8 cellular contexts compared by ENCODE assay signal in genomic region chr22:21952586-21953571, GRCh38. TPM values are rescaled to one million over a fixed set of nuclear protein-coding genes. Genes with fewer than 3 reads are reported as not detected.
DNase-seq lines count a peak whose midpoint lies in the region; ATAC-seq, FAIRE-seq and TF ChIP-seq lines count a peak whose summit lies in the region.

TSS of gene PPM1F (minus strand) at chr22:21952848. CDS start at chr22:21946048, 6,800 bp downstream.

- peak; percentile 90 for TF ChIP-seq CTCF in GM12875 (IDR thresholded peaks at IDR 0.05; ENCODE audit: borderline replicate concordance, insufficient read depth, low read depth, low read length)
- peak; percentile 63 to 91 (median 83) for TF ChIP-seq CTCF in keratinocyte (optimal IDR thresholded peaks at IDR 0.05 in 1 of 3, IDR thresholded peaks at IDR 0.05 in 1 of 3, conservative IDR thresholded peaks at IDR 0.05 in 1 of 3; ENCODE audit: extremely low read depth in 1 of 3, insufficient read depth in 2 of 3, low read length in 3 of 3)

- no peak for FAIRE-seq in keratinocyte (lab: Jason Lieb, UNC)

- H2AFZ ChIP-seq in keratinocyte (ENCODE audit: control insufficient read depth, low read length) = peak within 1 kb of the TSS; percentile 78

- peaks cover 7% of the 10 kb centered on the region for H3K4me1 ChIP-seq in keratinocyte (ENCODE audit: control insufficient read depth, extremely low read depth, insufficient read depth, low read length)

- peak within 1 kb of the TSS; percentile 80 for H3K4me3 ChIP-seq in GM12875 (ENCODE audit: low read depth, low read length)
- peak within 1 kb of the TSS; percentile 69 to 76 (median 76) for H3K4me3 ChIP-seq in keratinocyte (ENCODE audit: control insufficient read depth in 2 of 3, extremely low read depth in 1 of 3, insufficient read depth in 2 of 3, low read depth in 1 of 3, low read length in 3 of 3)

- H3K9me1 ChIP-seq in keratinocyte (ENCODE audit: control insufficient read depth, extremely low read depth, insufficient read depth, low read length) = no peaks in the 10 kb centered on the region

- dilution Hi-C loops in keratinocyte (cut with MboI; ENCODE audit: extremely low pct_ligation_motif_present, low sequenced_read_pairs) = no loop called here

- ATAC-seq in HG02852 (IDR thresholded peaks at IDR 0.05; ENCODE audit: unreplicated experiment) = peak; percentile 74
- ATAC-seq in GM18517 (IDR thresholded peaks at IDR 0.05; ENCODE audit: unreplicated experiment) = no peak

- peak within 1 kb of the TSS; percentile 87 for H3K4me2 ChIP-seq in keratinocyte (ENCODE audit: control insufficient read depth, extremely low read depth, insufficient read depth, low read depth, low read length)

- peak within 1 kb of the TSS; percentile 81 for H3K9ac ChIP-seq in keratinocyte (ENCODE audit: control insufficient read depth, extremely low read depth, insufficient read depth, low read length)

- peak within 1 kb of the TSS; percentile 63 for H3K27ac ChIP-seq in keratinocyte (ENCODE audit: control insufficient read depth, insufficient read depth, low read length)

- no peaks in the 10 kb centered on the region for H3K9me3 ChIP-seq in keratinocyte (ENCODE audit: control insufficient read depth, low read depth, low read length)

- H3K27me3 ChIP-seq in keratinocyte (ENCODE audit: control insufficient read depth, extremely low read depth, insufficient read depth, low read length) = no peaks in the 10 kb centered on the region

- DNase-seq in NCI-H2227 (lab: John Stamatoyannopoulos, UW; ENCODE audit: unreplicated experiment) (peak; percentile 86), cerebellar cortex (ENCODE audit: low spot score) (peak; percentile 72), keratinocyte (ENCODE audit: low read depth, low spot score) (no peak)
- DNase-seq in activated CD4-positive, CD25-positive, alpha-beta regulatory T cell treated with anti-CD3 and anti-CD28 coated beads, Interleukin-2, amount 50 U/mL, for 72 hours = peak; percentile 98
- DNase-seq in stimulated activated CD4-positive, alpha-beta T cell treated with anti-CD3 and anti-CD28 coated beads, Interleukin-12 subunit alpha, Interleukin-12 subunit beta, amount 100 ng/mL, for 48 hours (ENCODE audit: low read depth in 2 of 3, low spot score in 1 of 3) = peak; percentile 81 to 89 (median 87)

- peaks cover 31% of the 10 kb centered on the region for H3K79me2 ChIP-seq in keratinocyte (ENCODE audit: control insufficient read depth, insufficient read depth, low read length)

- H3K36me3 ChIP-seq in keratinocyte (ENCODE audit: control insufficient read depth in 2 of 2, extremely low read depth in 1 of 2, insufficient read depth in 2 of 2, low read length in 2 of 2) = peaks cover 0 to 7% of the 10 kb centered on the region in 2 experiments

- no peaks in the 10 kb centered on the region for H4K20me1 ChIP-seq in keratinocyte (ENCODE audit: control insufficient read depth, extremely low read depth, insufficient read depth, low read length)

RNA-seq across cellular contexts. Expression of gene PPM1F, which starts in this region (rescaled TPM):
- 15.6 to 21.8 TPM (median 18.2 TPM) in 3 replicates for polyA plus RNA-seq in keratinocyte
- polyA plus RNA-seq in keratinocyte (2011; ENCODE audit: low read depth) = 6.5 TPM
- polyA plus RNA-seq in keratinocyte (2011; cell fraction: cytosol; rRNA removed) = 11.6 and 17.2 TPM in 2 replicates
- polyA plus RNA-seq in keratinocyte (2011; cell fraction: nucleus; rRNA removed) = 30.9 and 41.7 TPM in 2 replicates
- 14.4 and 22.8 TPM in 2 replicates for polyA plus RNA-seq in keratinocyte (2012; ENCODE audit: low replicate concordance)
- 12.7 to 36.0 TPM (median 14.8 TPM) in 3 replicates for polyA minus RNA-seq in keratinocyte
- 21.7 TPM for polyA minus RNA-seq in keratinocyte (2011; cell fraction: cytosol; rRNA and poly(A)+ RNA removed)
- 15.7 and 19.9 TPM in 2 replicates for polyA minus RNA-seq in keratinocyte (2011; cell fraction: nucleus; rRNA and poly(A)+ RNA removed)
